Comparison of ENCODE assay signal across 9 cellular contexts in the genomic region with DNA sequence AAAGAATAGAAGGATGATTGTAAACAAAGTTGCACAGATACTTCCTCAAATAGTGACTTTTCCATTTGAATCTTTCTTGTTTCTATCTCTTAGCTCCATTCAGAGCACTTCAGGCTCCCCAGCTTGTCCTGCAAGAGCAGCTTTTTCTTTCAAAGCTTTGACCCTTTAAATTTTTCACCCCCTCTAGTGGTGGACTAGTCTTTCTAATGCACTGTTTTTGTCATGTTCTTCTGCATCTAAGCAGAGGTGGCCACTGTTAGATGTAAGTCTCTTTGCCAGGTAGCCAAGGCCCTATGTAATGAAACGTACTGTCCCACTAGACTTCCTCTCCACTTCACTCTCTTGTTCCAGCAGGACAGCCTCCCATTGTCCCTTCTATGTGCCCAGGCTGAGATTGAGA.
DNase-seq lines count a peak whose midpoint lies in the region; ATAC-seq, FAIRE-seq and TF ChIP-seq lines count a peak whose summit lies in the region.
"Had no signal": no experiment of that assay in that cellular context is flagged by ENCODE, and none has a peak within 500 bp of the region (broad histone marks: within the 10 kb centered on the region; RNA-seq: fewer than 3 reads in every experiment).

No MANE protein-coding gene starts in this region.

- no peak overlapping the region for H3K9ac ChIP-seq in SU-DHL-6 (ENCODE audit: low read length)

- H3K79me2 ChIP-seq in SU-DHL-6 (ENCODE audit: insufficient read depth, low read length), result no peaks in the 10 kb centered on the region
- no peaks in the 10 kb centered on the region for H3K79me2 ChIP-seq in hepatocyte

- H3K9me3 ChIP-seq in SU-DHL-6 (ENCODE audit: insufficient read depth, low read length), result no peaks in the 10 kb centered on the region
- no peaks in the 10 kb centered on the region for H3K9me3 ChIP-seq in hepatocyte (ENCODE audit: low read depth)
- H3K9me3 ChIP-seq: neutrophil had no signal

- H3K27ac ChIP-seq in SU-DHL-6 (ENCODE audit: low read depth, low read length) (no peak overlapping the region), hepatocyte (no peak overlapping the region)
- H3K27ac ChIP-seq: neutrophil had no signal

- WGBS in hepatocyte (ENCODE audit: low lambda C conversion rate, missing lambda C conversion rate), result 53% methylated on average over 1 of the region's 1 CpG

- H2AFZ ChIP-seq in SU-DHL-6 (ENCODE audit: low read depth, low read length, severe bottlenecking), result no peak overlapping the region
- H2AFZ ChIP-seq in hepatocyte, result no peak overlapping the region

- TF ChIP-seq CTCF in AG10803 (conservative IDR thresholded peaks at IDR 0.05; ENCODE audit: low read length) (peak; percentile 59), SU-DHL-6 (IDR thresholded peaks at IDR 0.05; ENCODE audit: insufficient read depth, low read length, poor library complexity, severe bottlenecking) (peak; percentile 10), hepatocyte (IDR thresholded peaks at IDR 0.05; ENCODE audit: poor library complexity) (peak; percentile 44)

- DNase-seq in AG10803 (ENCODE audit: low read depth) (peak; percentile 36), GM12892 (ENCODE audit: insufficient read length) (peak; percentile 11), hepatocyte (ENCODE audit: low spot score) (peak; percentile 48), ureter (ENCODE audit: low spot score) (no peak)
- no peak for DNase-seq in activated CD8-positive, alpha-beta memory T cell treated with anti-CD3 and anti-CD28 coated beads, Interleukin-2, amount 50 U/mL, for 48 hours

- TF ChIP-seq POLR2A in GM12892 (IDR thresholded peaks at IDR 0.05; ENCODE audit: low read depth, low read length), result no peak

- no peaks in the 10 kb centered on the region for H3K4me1 ChIP-seq in hepatocyte (ENCODE audit: insufficient read depth)

- ATAC-seq in HG02884 (IDR thresholded peaks at IDR 0.05; ENCODE audit: unreplicated experiment), result no peak
- no peak for ATAC-seq in HG02798 (IDR thresholded peaks at IDR 0.05; ENCODE audit: poor library complexity, unreplicated experiment)

- H3K4me3 ChIP-seq in AG10803 (ENCODE audit: low read length) (no peak overlapping the region), SU-DHL-6 (ENCODE audit: insufficient read depth, low read length, poor library complexity, severe bottlenecking) (no peak overlapping the region), hepatocyte (no peak overlapping the region)

- no peaks in the 10 kb centered on the region for H3K36me3 ChIP-seq in SU-DHL-6 (ENCODE audit: low read length)
- H3K36me3 ChIP-seq in hepatocyte (replicated peaks; ENCODE audit: insufficient read depth, low read depth), result no peaks in the 10 kb centered on the region
- H3K36me3 ChIP-seq: neutrophil had no signal

- no peaks in the 10 kb centered on the region for H3F3A ChIP-seq in SU-DHL-6 (ENCODE audit: insufficient read depth)

- H4K20me1 ChIP-seq in SU-DHL-6 (ENCODE audit: low read depth, low read length) (no peaks in the 10 kb centered on the region), hepatocyte (ENCODE audit: insufficient read depth, poor library complexity, severe bottlenecking) (no peaks in the 10 kb centered on the region)

- no peak overlapping the region for H3K4me2 ChIP-seq in SU-DHL-6 (ENCODE audit: low read depth, low read length, poor library complexity, severe bottlenecking)
- H3K4me2 ChIP-seq in hepatocyte, result no peak overlapping the region

- H3K27me3 ChIP-seq in SU-DHL-6 (ENCODE audit: low read length) (0 out of 2 replicates have a peak, but pooled peaks cover 3% of the 10 kb centered on the region), hepatocyte (no peaks in the 10 kb centered on the region)
- H3K27me3 ChIP-seq: neutrophil had no signal

- H3K9me2 ChIP-seq in SU-DHL-6 (replicated peaks; ENCODE audit: insufficient read depth, low read length) (no peaks in the 10 kb centered on the region), hepatocyte (replicated peaks; ENCODE audit: insufficient read depth) (no peaks in the 10 kb centered on the region)

- FAIRE-seq in GM12892 (lab: Jason Lieb, UNC), result no peak

Comparison
In these comparisons a context has a peak if more than half of its experiments do, and no peak if none do; other contexts are left out.
1. DNase-seq: peak in AG10803 (single experiment), GM12892 (single experiment) and hepatocyte (single experiment); none in activated CD8-positive, alpha-beta memory T cell treated with anti-CD3 and anti-CD28 coated beads, Interleukin-2, amount 50 U/mL, for 48 hours (single experiment) and ureter (single experiment).
2. Peak in every context shown above with its lines, with median percentiles within 50 percentile points of each other: CTCF ChIP-seq.